ENCODE assay signal across 24 cellular contexts in genomic region chr2:129189617-129190016, GRCh38.
A peak's percentile ranks its signal among the peaks of the same experiment; 100 is the strongest.
DNase-seq lines count a peak whose midpoint lies in the region; TF ChIP-seq lines count a peak whose summit lies in the region.
"Had no signal": no experiment of that assay in that cellular context is flagged by ENCODE, and none has a peak within 500 bp of the region (broad histone marks: within the 10 kb centered on the region; RNA-seq: fewer than 3 reads in every experiment).

No MANE protein-coding gene starts in this region.

- no peak overlapping the region for H3K4me3 ChIP-seq in H7 (ENCODE audit: insufficient read depth, low read depth, low read length)
- no peak overlapping the region for H3K4me3 ChIP-seq in endodermal cell (ENCODE audit: low read length)
- no peak overlapping the region for H3K4me3 ChIP-seq in mesendoderm (ENCODE audit: low read length)
- H3K4me3 ChIP-seq in smooth muscle cell: no peak overlapping the region
- H3K4me3 ChIP-seq: HAP-1, K562 had no signal

- H3K4me1 Mint-ChIP-seq in endodermal cell: peaks cover 49% of the 10 kb centered on the region
- no peaks in the 10 kb centered on the region for H3K4me1 Mint-ChIP-seq in activated naive CD8-positive, alpha-beta T cell treated with anti-CD3 and anti-CD28 coated beads for 36 hours

- H3K79me2 ChIP-seq in mesendoderm (ENCODE audit: control insufficient read depth, insufficient read depth, low read length): no peaks in the 10 kb centered on the region
- no peaks in the 10 kb centered on the region for H3K79me2 ChIP-seq in smooth muscle cell (ENCODE audit: low read depth)

- H3K4me2 ChIP-seq in mesendoderm (ENCODE audit: low read length) (no peak overlapping the region), smooth muscle cell (no peak overlapping the region)
- H3K4me2 ChIP-seq: SK-N-SH had no signal

- peak overlapping the region; percentile 50 for H2AFZ ChIP-seq in smooth muscle cell (ENCODE audit: low read depth)

- H3K9me3 Mint-ChIP-seq in endodermal cell: no peaks in the 10 kb centered on the region
- no peaks in the 10 kb centered on the region for H3K9me3 Mint-ChIP-seq in activated naive CD8-positive, alpha-beta T cell treated with anti-CD3 and anti-CD28 coated beads for 36 hours

- no peaks in the 10 kb centered on the region for H3K9me3 ChIP-seq in endodermal cell (ENCODE audit: control insufficient read depth, low read length)
- no peaks in the 10 kb centered on the region for H3K9me3 ChIP-seq in smooth muscle cell (replicated peaks; ENCODE audit: low read depth)
- H3K9me3 ChIP-seq: HAP-1, SK-N-SH had no signal

- H3K4me1 ChIP-seq in endodermal cell (ENCODE audit: control insufficient read depth, insufficient read depth, low read length) (peaks cover 19% of the 10 kb centered on the region), mesendoderm (ENCODE audit: control insufficient read depth, low read depth, low read length) (peaks cover 7% of the 10 kb centered on the region), smooth muscle cell (ENCODE audit: low read depth) (no peaks in the 10 kb centered on the region)
- H3K4me1 ChIP-seq: HAP-1 had no signal

- H3K27me3 Mint-ChIP-seq in endodermal cell (ENCODE audit: insufficient read depth): no peaks in the 10 kb centered on the region
- peaks cover 28% of the 10 kb centered on the region for H3K27me3 Mint-ChIP-seq in activated naive CD8-positive, alpha-beta T cell treated with anti-CD3 and anti-CD28 coated beads for 36 hours

- H3K4me3 Mint-ChIP-seq in endodermal cell: no peak overlapping the region
- H3K4me3 Mint-ChIP-seq in activated naive CD8-positive, alpha-beta T cell treated with anti-CD3 and anti-CD28 coated beads for 36 hours: no peak overlapping the region

- H2BK15ac ChIP-seq in mesendoderm (replicated peaks; ENCODE audit: low read depth): no peak overlapping the region

- H3K79me1 ChIP-seq in mesendoderm (ENCODE audit: low read length): no peaks in the 10 kb centered on the region

- H3K4ac ChIP-seq in mesendoderm (ENCODE audit: low read depth, low read length): no peak overlapping the region

- no peak overlapping the region for H2BK5ac ChIP-seq in mesendoderm (ENCODE audit: low read length)

- H2AK5ac ChIP-seq in mesendoderm (ENCODE audit: low read length): no peak overlapping the region

- DNase-seq in H7: peak; percentile 42
- peak; percentile 73 for DNase-seq in endodermal cell
- DNase-seq in mesendoderm: peak; percentile 46
- DNase-seq in smooth muscle cell (lab: John Stamatoyannopoulos, UW; ENCODE audit: unreplicated experiment): no peak
- no peak for DNase-seq in NCI-H69 (lab: John Stamatoyannopoulos, UW)
- DNase-seq in globus pallidus (ENCODE audit: low spot score): no peak
- no peak for DNase-seq in activated naive CD8-positive, alpha-beta T cell treated with anti-CD3 and anti-CD28 coated beads for 36 hours
- DNase-seq: DMS53; GF-D8; MM.1S; NCI-H1048; NCI-H1417 treated with DMSO at 0.1 percent for 48 hours; NCI-H187 treated with DMSO at 0.1 percent for 48 hours; NCI-H2107; NCI-H510A; NCI-H748 treated with DMSO at 0.1 percent for 48 hours; NK-92 treated with Interleukin-12 subunit alpha and Interleukin-12 subunit beta, amount 100 ng/mL, for 24 hours; SIG-M5; SK-N-SH had no signal

- WGBS in endodermal cell (ENCODE audit: insufficient coverage in 1 of 2, insufficient read length in 1 of 2), 2 experiments: 83 to 91% methylated on average over 7 to 8 of the region's 8 CpGs
- no CpG with 5 or more reads among the region's 8 CpGs for WGBS in mesendoderm (ENCODE audit: extremely low coverage, insufficient coverage, low lambda C conversion rate)
- WGBS in smooth muscle cell (ENCODE audit: low lambda C conversion rate): 73% methylated on average over 8 of the region's 8 CpGs

- H3K27me3 ChIP-seq in H7 (ENCODE audit: control insufficient read depth, insufficient read depth, low read length) (no peaks in the 10 kb centered on the region; the same call in 1 of the 2 replicates), endodermal cell (ENCODE audit: control insufficient read depth, insufficient read depth, low read length, poor library complexity, severe bottlenecking) (no peaks in the 10 kb centered on the region), mesendoderm (ENCODE audit: insufficient read depth, low read length, poor library complexity) (no peaks in the 10 kb centered on the region), smooth muscle cell (ENCODE audit: low read depth) (no peaks in the 10 kb centered on the region)

- no peak overlapping the region for H3K27ac ChIP-seq in endodermal cell (ENCODE audit: low read depth, low read length)
- H3K27ac ChIP-seq in mesendoderm (ENCODE audit: low read depth, low read length): no peak overlapping the region
- no peak overlapping the region for H3K27ac ChIP-seq in smooth muscle cell (ENCODE audit: low read depth)
- H3K27ac ChIP-seq: C4-2B, HL-60, RWPE1 had no signal

- no peaks in the 10 kb centered on the region for H3K36me3 Mint-ChIP-seq in endodermal cell (ENCODE audit: low read depth)
- H3K36me3 Mint-ChIP-seq in activated naive CD8-positive, alpha-beta T cell treated with anti-CD3 and anti-CD28 coated beads for 36 hours: no peaks in the 10 kb centered on the region

- H3K36me3 ChIP-seq in H7 (replicated peaks; ENCODE audit: control insufficient read depth, insufficient read depth, low read length): no peaks in the 10 kb centered on the region
- no peaks in the 10 kb centered on the region for H3K36me3 ChIP-seq in endodermal cell (ENCODE audit: control insufficient read depth, insufficient read depth, low read length)
- no peaks in the 10 kb centered on the region for H3K36me3 ChIP-seq in mesendoderm (ENCODE audit: control insufficient read depth, insufficient read depth, low read length)
- H3K36me3 ChIP-seq in smooth muscle cell (ENCODE audit: low read depth): no peaks in the 10 kb centered on the region
- H3K36me3 ChIP-seq: HAP-1 had no signal

- H3K56ac ChIP-seq in mesendoderm (ENCODE audit: low read length): no peak overlapping the region

- H2BK120ac ChIP-seq in mesendoderm (ENCODE audit: low read depth, low read length): no peak overlapping the region

- H4K5ac ChIP-seq in mesendoderm (ENCODE audit: low read length): no peak overlapping the region

- no peak overlapping the region for H3K18ac ChIP-seq in mesendoderm (ENCODE audit: low read length)

- no peak overlapping the region for H3K23ac ChIP-seq in mesendoderm (ENCODE audit: low read length)

- peak; percentile 48 for TF ChIP-seq CTCF in endodermal cell (conservative IDR thresholded peaks at IDR 0.05)
- no peak for TF ChIP-seq CTCF in smooth muscle cell (IDR thresholded peaks at IDR 0.05; ENCODE audit: borderline replicate concordance, insufficient read depth, poor library complexity, severe bottlenecking)

- no peaks in the 10 kb centered on the region for H3F3A ChIP-seq in smooth muscle cell (ENCODE audit: low read depth)

- no peak overlapping the region for H3K27ac Mint-ChIP-seq in endodermal cell
- H3K27ac Mint-ChIP-seq in activated naive CD8-positive, alpha-beta T cell treated with anti-CD3 and anti-CD28 coated beads for 36 hours: no peak overlapping the region

- no peak overlapping the region for H4K8ac ChIP-seq in mesendoderm (ENCODE audit: low read depth, low read length)

- H3K9ac ChIP-seq in endodermal cell (ENCODE audit: extremely low read depth, low read length, poor library complexity, severe bottlenecking): no peak overlapping the region
- H3K9ac ChIP-seq in mesendoderm (ENCODE audit: low read length): no peak overlapping the region
- no peak overlapping the region for H3K9ac ChIP-seq in smooth muscle cell (ENCODE audit: low read depth)
- H3K9ac ChIP-seq: SK-N-SH had no signal

- no peaks in the 10 kb centered on the region for H4K20me1 ChIP-seq in smooth muscle cell (ENCODE audit: low read depth)

Comparison
In these comparisons a context has a peak if more than half of its experiments do, and no peak if none do; other contexts are left out.
1. DNase-seq: peak in H7 (single experiment), endodermal cell (single experiment) and mesendoderm (single experiment); none in smooth muscle cell (single experiment), NCI-H69 (single experiment), globus pallidus (single experiment) and activated naive CD8-positive, alpha-beta T cell treated with anti-CD3 and anti-CD28 coated beads for 36 hours (single experiment).